Comparison of ENCODE assay signal across 8 cellular contexts in genomic region chr3:128123231-128123537, GRCh38. TPM values are rescaled to one million over a fixed set of nuclear protein-coding genes. Genes with fewer than 3 reads are reported as not detected.
A peak's percentile ranks its signal among the peaks of the same experiment; 100 is the strongest.
DNase-seq lines count a peak whose midpoint lies in the region; TF ChIP-seq lines count a peak whose summit lies in the region.

No MANE protein-coding gene starts in this region.

- no peak for TF ChIP-seq CTCF in GM12864 (IDR thresholded peaks at IDR 0.05; ENCODE audit: low read depth, low read length, missing control alignments)
- TF ChIP-seq CTCF in LNCaP clone FGC (IDR thresholded peaks at IDR 0.05; ENCODE audit: control insufficient read depth, extremely low read depth, insufficient read depth): no peak

- H2AFZ ChIP-seq in neuronal stem cell (ENCODE audit: low read length): peak overlapping the region; percentile 87

- H3K27me3 ChIP-seq in ectodermal cell (ENCODE audit: control insufficient read depth, insufficient read depth, low read length, poor library complexity, severe bottlenecking) (peaks cover 9% of the 10 kb centered on the region), neuronal stem cell (ENCODE audit: control insufficient read depth in 3 of 3, insufficient read depth in 3 of 3, low read depth in 1 of 3, low read length in 3 of 3) (peaks cover 0 to 2% (median 0%) of the 10 kb centered on the region in 3 experiments)

- no peaks in the 10 kb centered on the region for H3K36me3 ChIP-seq in ectodermal cell (ENCODE audit: control insufficient read depth, insufficient read depth, low read length)
- peaks cover 0 to 28% of the 10 kb centered on the region in 2 donors for H3K36me3 ChIP-seq in neuronal stem cell (replicated peaks in 1 of 2; ENCODE audit: control insufficient read depth in 2 of 2, insufficient read depth in 2 of 2, low read length in 2 of 2)

- H2AK5ac ChIP-seq in neuronal stem cell (ENCODE audit: low read depth, low read length): peak overlapping the region; percentile 72

- H3K27ac ChIP-seq in ectodermal cell (ENCODE audit: insufficient read depth, low read depth, low read length, poor library complexity, severe bottlenecking) (peak overlapping the region; percentile 93), neuronal stem cell (replicated peaks; ENCODE audit: low read length) (peak overlapping the region; percentile 87)

- H2BK5ac ChIP-seq in neuronal stem cell (ENCODE audit: low read length): no peak overlapping the region

- peak overlapping the region; percentile 99 for H3K18ac ChIP-seq in neuronal stem cell (ENCODE audit: low read length)

- H3K4me2 ChIP-seq in neuronal stem cell (ENCODE audit: insufficient read depth, low read length, poor library complexity, severe bottlenecking): peak overlapping the region; percentile 58

- H3K4me1 ChIP-seq in ectodermal cell (ENCODE audit: control insufficient read depth, insufficient read depth, low read length) (peaks cover 7% of the 10 kb centered on the region), neuronal stem cell (ENCODE audit: control insufficient read depth in 2 of 2, insufficient read depth in 1 of 2, low read depth in 1 of 2, low read length in 2 of 2) (peaks cover 5 to 8% of the 10 kb centered on the region in 2 donors)

- H3K23ac ChIP-seq in neuronal stem cell (ENCODE audit: low read depth, low read length, poor library complexity): peak overlapping the region; percentile 82

- 0 to 1% methylated on average over 20 of the region's 20 CpGs for WGBS in ectodermal cell, 2 experiments
- WGBS in neuronal stem cell (ENCODE audit: extremely low coverage in 2 of 2, insufficient read length in 2 of 2, insufficient replicate concordance in 1 of 2), 2 donors: no CpG with 5 or more reads among the region's 20 CpGs

- peak overlapping the region; percentile 90 for H3K4me3 ChIP-seq in GM12864 (ENCODE audit: low read depth, low read length)
- peak overlapping the region; percentile 73 for H3K4me3 ChIP-seq in LNCaP clone FGC (ENCODE audit: low read depth, low read length)
- H3K4me3 ChIP-seq in ectodermal cell (ENCODE audit: insufficient read depth, low read depth, low read length): peak overlapping the region; percentile 71
- peak overlapping the region; percentile 89 to 91 for H3K4me3 ChIP-seq in neuronal stem cell (ENCODE audit: low read length in 2 of 2)

- H3K9ac ChIP-seq in neuronal stem cell (ENCODE audit: low read depth, low read length, poor library complexity): peak overlapping the region; percentile 95

- H3K4ac ChIP-seq in neuronal stem cell (ENCODE audit: low read length): no peak overlapping the region

- H2BK120ac ChIP-seq in neuronal stem cell (ENCODE audit: low read depth, low read length): no peak overlapping the region

- DNase-seq in GM12864 (ENCODE audit: low read depth) (no peak), LNCaP clone FGC (ENCODE audit: low read depth) (no peak), neuronal stem cell (ENCODE audit: low spot score) (peak; percentile 5), EL (no peak), NCI-H2029 treated with DMSO at 0.1 percent for 48 hours (lab: John Stamatoyannopoulos, UW) (no peak), germinal center (ENCODE audit: low spot score) (no peak), epidermal melanocyte (ENCODE audit: insufficient read length, low spot score) (no peak)

- no peak overlapping the region for H3K14ac ChIP-seq in neuronal stem cell (ENCODE audit: low read length)

- no peak overlapping the region for H4K8ac ChIP-seq in neuronal stem cell (ENCODE audit: low read depth, low read length)

- no peak overlapping the region for H2BK15ac ChIP-seq in neuronal stem cell (ENCODE audit: low read length)

- no peak overlapping the region for H2BK12ac ChIP-seq in neuronal stem cell (ENCODE audit: low read length)

- no peak overlapping the region for H4K91ac ChIP-seq in neuronal stem cell (ENCODE audit: low read depth, low read length, poor library complexity)

- no peaks in the 10 kb centered on the region for H3K79me1 ChIP-seq in neuronal stem cell (ENCODE audit: low read depth, low read length)

- H3K9me3 ChIP-seq in ectodermal cell (ENCODE audit: control insufficient read depth, low read length): no peaks in the 10 kb centered on the region
- H3K9me3 ChIP-seq in neuronal stem cell (replicated peaks in 1 of 2; ENCODE audit: control insufficient read depth in 2 of 2, insufficient read depth in 1 of 2, low read depth in 1 of 2, low read length in 2 of 2): no peaks in the 10 kb centered on the region

RNA-seq across cellular contexts. Expression of gene RUVBL1, which starts 0.4 kb away (rescaled TPM):
- 98.4 TPM for polyA plus RNA-seq in ectodermal cell (2013, experiment 1 of 4)
- polyA plus RNA-seq in ectodermal cell (2013, experiment 2 of 4): 97.0 TPM
- polyA plus RNA-seq in ectodermal cell (2013, experiment 3 of 4): 84.9 TPM
- 92.7 TPM for polyA plus RNA-seq in ectodermal cell (2013, experiment 4 of 4)
- polyA plus RNA-seq in neuronal stem cell (2013, experiment 1 of 2): 62.1 TPM
- 61.3 TPM for polyA plus RNA-seq in neuronal stem cell (2013, experiment 2 of 2)

RNA-seq across cellular contexts. Expression of gene EEFSEC, which starts 30.1 kb away (rescaled TPM):
- 7.7 TPM for polyA plus RNA-seq in ectodermal cell (2013, experiment 1 of 4)
- 8.0 TPM for polyA plus RNA-seq in ectodermal cell (2013, experiment 2 of 4)
- 7.0 TPM for polyA plus RNA-seq in ectodermal cell (2013, experiment 3 of 4)
- 7.9 TPM for polyA plus RNA-seq in ectodermal cell (2013, experiment 4 of 4)
- 5.1 TPM for polyA plus RNA-seq in neuronal stem cell (2013, experiment 1 of 2)
- 4.9 TPM for polyA plus RNA-seq in neuronal stem cell (2013, experiment 2 of 2)
